ENCODE assay signal across 14 cellular contexts in the genomic region with DNA sequence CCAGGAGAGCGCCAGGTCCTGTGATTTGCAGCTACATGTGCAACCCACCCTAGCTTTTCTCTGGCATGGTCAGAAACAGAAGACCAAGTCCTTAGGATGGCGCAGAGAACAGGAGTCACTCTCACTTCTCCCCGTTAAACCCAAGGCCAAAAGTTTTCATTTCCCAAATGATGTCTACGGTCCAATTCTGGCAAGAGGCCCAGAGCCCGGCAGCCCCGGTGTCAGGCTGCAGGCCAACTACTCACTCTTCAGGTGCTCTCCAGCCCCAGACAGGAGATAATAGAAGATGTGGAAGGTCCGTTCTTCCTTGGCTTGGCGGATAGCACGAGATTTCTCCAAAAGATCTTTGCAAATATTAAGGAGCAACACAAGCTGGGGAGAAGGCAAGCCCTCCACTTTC.
DNase-seq lines count a peak whose midpoint lies in the region; ATAC-seq and TF ChIP-seq lines count a peak whose summit lies in the region.
"Had no signal": no experiment of that assay in that cellular context is flagged by ENCODE, and none has a peak within 500 bp of the region (broad histone marks: within the 10 kb centered on the region; RNA-seq: fewer than 3 reads in every experiment).

No MANE protein-coding gene starts in this region.

- H3K9me3 ChIP-seq in heart left ventricle: no peaks in the 10 kb centered on the region
- H3K9me3 ChIP-seq in effector memory CD4-positive, alpha-beta T cell (ENCODE audit: control insufficient read depth, low read length): no peaks in the 10 kb centered on the region
- peaks cover 4% of the 10 kb centered on the region for H3K9me3 ChIP-seq in neutrophil
- H3K9me3 ChIP-seq: Peyer's patch had no signal

- no peak for ATAC-seq in heart left ventricle
- no peak for ATAC-seq in Right ventricle myocardium superior (ENCODE audit: poor library complexity)
- no peak for ATAC-seq in HG03045 (IDR thresholded peaks at IDR 0.05; ENCODE audit: unreplicated experiment)

- WGBS in heart left ventricle, 4 donors: 40 to 43% (median 42%) methylated on average over 9 of the region's 9 CpGs
- 54% methylated on average over 9 of the region's 9 CpGs for WGBS in urinary bladder

- H3K4me3 ChIP-seq in heart left ventricle: no peak overlapping the region
- no peak overlapping the region for H3K4me3 ChIP-seq in effector memory CD4-positive, alpha-beta T cell (ENCODE audit: insufficient read depth, low read depth, low read length, poor library complexity, severe bottlenecking)
- no peak overlapping the region for H3K4me3 ChIP-seq in neutrophil (ENCODE audit: low read depth in 1 of 2, low read length in 1 of 2)
- H3K4me3 ChIP-seq in urinary bladder (ENCODE audit: low read depth, low read length): no peak overlapping the region
- H3K4me3 ChIP-seq: Peyer's patch had no signal

- TF ChIP-seq CTCF in heart left ventricle (IDR thresholded peaks at IDR 0.05): no peak
- no peak for TF ChIP-seq CTCF in neutrophil (IDR thresholded peaks at IDR 0.05)

- no peak for TF ChIP-seq POLR2A in heart left ventricle (IDR thresholded peaks at IDR 0.05)

- H3K27ac ChIP-seq in heart left ventricle: peak overlapping the region; percentile 36 to 100 (median 82)
- peak overlapping the region; percentile 6 for H3K27ac ChIP-seq in effector memory CD4-positive, alpha-beta T cell (ENCODE audit: insufficient read depth, low read length, poor library complexity, severe bottlenecking)
- H3K27ac ChIP-seq in neutrophil: peak overlapping the region; percentile 25
- peak overlapping the region; percentile 27 for H3K27ac ChIP-seq in urinary bladder (ENCODE audit: low read depth)

- intact Hi-C loops in heart left ventricle (cut with DNase I): loop anchor here in 7 of 10 donors (5.0 kb wide), 3 partner anchors 62 to 152 kb away; no protein-coding TSS in a partner anchor
- intact Hi-C loops in Right ventricle myocardium superior (cut with DNase I): loop anchor here (5.0 kb wide), 2 partner anchors 67 to 147 kb away; partner anchors contain the start of gene MYH9

- H3K4me1 ChIP-seq in heart left ventricle: peaks cover 17 to 53% (median 42%) of the 10 kb centered on the region in 12 donors
- H3K4me1 ChIP-seq in effector memory CD4-positive, alpha-beta T cell (ENCODE audit: control insufficient read depth, insufficient read depth, low read length, poor library complexity, severe bottlenecking): no peaks in the 10 kb centered on the region
- H3K4me1 ChIP-seq in neutrophil (ENCODE audit: control insufficient read depth in 1 of 2, insufficient read depth in 1 of 2, low read depth in 1 of 2, low read length in 1 of 2): no peaks in the 10 kb centered on the region
- H3K4me1 ChIP-seq in urinary bladder (ENCODE audit: insufficient read depth): no peaks in the 10 kb centered on the region

- no peak for DNase-seq in heart left ventricle
- no peak for DNase-seq in Right ventricle myocardium superior
- DNase-seq in effector memory CD4-positive, alpha-beta T cell: no peak
- DNase-seq in NCI-H345 treated with DMSO at 0.1 percent for 48 hours (lab: John Stamatoyannopoulos, UW; ENCODE audit: unreplicated experiment): no peak
- no peak for DNase-seq in kidney tubule cell (ENCODE audit: low spot score)
- DNase-seq: activated CD8-positive, alpha-beta memory T cell treated with anti-CD3 and anti-CD28 coated beads for 24 hours; DMS79 treated with DMSO at 0.1 percent for 48 hours; kidney glomerular epithelial cell; NCI-H1417; NCI-H510A treated with DMSO at 0.1 percent for 48 hours; Peyer's patch had no signal

- H3K27me3 ChIP-seq in heart left ventricle (no peaks in the 10 kb centered on the region), neutrophil (no peaks in the 10 kb centered on the region)
- H3K27me3 ChIP-seq in effector memory CD4-positive, alpha-beta T cell (replicated peaks; ENCODE audit: control insufficient read depth, insufficient read depth, low read length, poor library complexity, severe bottlenecking): no peaks in the 10 kb centered on the region
- H3K27me3 ChIP-seq: Peyer's patch had no signal

- H3K36me3 ChIP-seq in heart left ventricle (peaks cover 0 to 100% (median 91%) of the 10 kb centered on the region in 9 donors), neutrophil (peaks cover 100% of the 10 kb centered on the region), urinary bladder (ENCODE audit: insufficient read depth) (peaks cover 10% of the 10 kb centered on the region)
- peaks cover 97% of the 10 kb centered on the region for H3K36me3 ChIP-seq in effector memory CD4-positive, alpha-beta T cell (ENCODE audit: control insufficient read depth, insufficient read depth, low read length)

Comparison
In these comparisons a context has a peak if more than half of its experiments do, and no peak if none do; other contexts are left out.
1. H3K27ac ChIP-seq: peak in every context shown above with its lines; median percentile 82 in heart left ventricle; 27 in urinary bladder; 25 in neutrophil; 6 in effector memory CD4-positive, alpha-beta T cell.